In genomic region chr1:36182734-36183133, GRCh38 we compare ENCODE assay signal across 11 cellular contexts. TPM values are rescaled to one million over a fixed set of nuclear protein-coding genes. Genes with fewer than 3 reads are reported as not detected.
DNase-seq lines count a peak whose midpoint lies in the region; ATAC-seq, FAIRE-seq and TF ChIP-seq lines count a peak whose summit lies in the region.
"Had no signal": no experiment of that assay in that cellular context is flagged by ENCODE, and none has a peak within 500 bp of the region (broad histone marks: within the 10 kb centered on the region; RNA-seq: fewer than 3 reads in every experiment).

No MANE protein-coding gene starts in this region.

- peak overlapping the region; percentile 42 for H3K27ac Mint-ChIP-seq in memory B cell

- ATAC-seq in right cardiac atrium, result no peak
- ATAC-seq in Right ventricle myocardium superior (ENCODE audit: poor library complexity), result no peak
- no peak for ATAC-seq in memory B cell (ENCODE audit: low read depth)
- ATAC-seq in GM19328 (IDR thresholded peaks at IDR 0.05; ENCODE audit: unreplicated experiment), result no peak
- ATAC-seq in pancreas, result no peak
- ATAC-seq in HG02588 (IDR thresholded peaks at IDR 0.05; ENCODE audit: unreplicated experiment), result no peak

- H3K27me3 ChIP-seq in right cardiac atrium (ENCODE audit: control insufficient read depth, insufficient read depth), result no peaks in the 10 kb centered on the region
- no peaks in the 10 kb centered on the region for H3K27me3 ChIP-seq in WERI-Rb-1 (ENCODE audit: insufficient read depth, low read depth, severe bottlenecking)
- H3K27me3 ChIP-seq in pancreas, result no peaks in the 10 kb centered on the region

- H3K27ac ChIP-seq in right cardiac atrium (ENCODE audit: low read length) (peak overlapping the region; percentile 53), WERI-Rb-1 (0 out of 2 replicates have a peak overlapping the region, but pooled peaks have one; percentile 14), pancreas (no peak overlapping the region)

- H3K9me3 ChIP-seq in right cardiac atrium (ENCODE audit: control insufficient read depth, low read length), result no peaks in the 10 kb centered on the region
- H3K9me3 ChIP-seq in WERI-Rb-1 (ENCODE audit: severe bottlenecking), result no peaks in the 10 kb centered on the region
- H3K9me3 ChIP-seq in pancreas, result no peaks in the 10 kb centered on the region

- peaks cover 19% of the 10 kb centered on the region for H3K36me3 Mint-ChIP-seq in memory B cell

- no peaks in the 10 kb centered on the region for H3K9me3 Mint-ChIP-seq in memory B cell
- H3K9me3 Mint-ChIP-seq: IgD-negative memory B cell had no signal

- no peak for FAIRE-seq in pancreas (lab: Jason Lieb, UNC)

- 67% methylated on average over 2 of the region's 2 CpGs for WGBS in right cardiac atrium
- WGBS in pancreas, 2 donors, result 64 to 74% methylated on average over 2 of the region's 2 CpGs

- H3K4me1 ChIP-seq in right cardiac atrium (ENCODE audit: control insufficient read depth, insufficient read depth, low read length), result peaks cover under 1% of the 10 kb centered on the region
- no peaks in the 10 kb centered on the region for H3K4me1 ChIP-seq in pancreas

- DNase-seq in right cardiac atrium (peak in 1 of 3 donors; percentile 9), Right ventricle myocardium superior (no peak), WERI-Rb-1 (no peak), memory B cell (ENCODE audit: low spot score in 2 of 2) (no peak), pancreas (no peak)
- no peak for DNase-seq in stimulated activated CD4-positive, alpha-beta T cell treated with anti-CD3 and anti-CD28 coated beads, Interleukin-15, amount 100 ng/mL, for 24 hours
- DNase-seq: cortex of kidney, NCI-H524 had no signal

- H3K4me3 ChIP-seq in right cardiac atrium (ENCODE audit: low read length) (no peak overlapping the region), WERI-Rb-1 (ENCODE audit: low read depth, low read length) (no peak overlapping the region), pancreas (no peak overlapping the region)

- TF ChIP-seq CTCF in WERI-Rb-1 (IDR thresholded peaks at IDR 0.05; ENCODE audit: low read depth, low read length) (no peak), pancreas (IDR thresholded peaks at IDR 0.05) (no peak)

- intact Hi-C loops in right cardiac atrium (cut with DNase I) (loop anchor here in 2 of 4 donors (10.0 kb wide), 2 partner anchors 78 to 102 kb away; no protein-coding TSS in a partner anchor), Right ventricle myocardium superior (cut with DNase I) (no loop called here), pancreas (cut with DNase I) (loop anchor here in 1 of 3 donors (10.0 kb wide), 1 partner anchor 88 kb away; no protein-coding TSS in a partner anchor)

- H3K4me3 Mint-ChIP-seq in memory B cell, result no peak overlapping the region
- H3K4me3 Mint-ChIP-seq: IgD-negative memory B cell had no signal

- no peaks in the 10 kb centered on the region for H3K4me1 Mint-ChIP-seq in memory B cell

- H3K27me3 Mint-ChIP-seq in memory B cell, result no peaks in the 10 kb centered on the region
- H3K27me3 Mint-ChIP-seq: IgD-negative memory B cell had no signal

- H3K36me3 ChIP-seq in WERI-Rb-1 (peaks cover 47% of the 10 kb centered on the region), pancreas (peaks cover 0 to 3% (median 0%) of the 10 kb centered on the region in 3 donors)

RNA-seq across cellular contexts. Expression of gene MAP7D1, which starts 26.8 kb away (rescaled TPM):
- 100 to 1,000 TPM; 285 to 403 (median 374) TPM for total RNA-seq in right cardiac atrium
- 330 TPM for polyA plus RNA-seq in right cardiac atrium
- total RNA-seq in Right ventricle myocardium superior, result 390 TPM
- 10 to 100 TPM; 12.5 to 39.3 (median 15.8) TPM for total RNA-seq in pancreas
- 10 to 100 TPM; 26.4 to 36.0 TPM for polyA plus RNA-seq in pancreas

RNA-seq across cellular contexts. Expression of gene TRAPPC3, which starts 33.4 kb away (rescaled TPM):
- total RNA-seq in right cardiac atrium (10 to 100 TPM; 58.5 to 67.2 (median 64.0) TPM), Right ventricle myocardium superior (59.6 TPM), pancreas (10 to 100 TPM; 24.6 to 29.5 (median 27.0) TPM)
- polyA plus RNA-seq in right cardiac atrium (73.6 TPM), pancreas (10 to 100 TPM; 21.8 to 41.5 TPM)

RNA-seq across cellular contexts. Expression of gene THRAP3, which starts 41.5 kb away (rescaled TPM):
- total RNA-seq in right cardiac atrium, result 10 to 100 TPM; 66.3 to 85.5 (median 77.3) TPM
- 32.6 TPM for polyA plus RNA-seq in right cardiac atrium
- total RNA-seq in Right ventricle myocardium superior, result 57.6 TPM
- 10 to 100 TPM; 24.0 to 54.7 (median 34.8) TPM for total RNA-seq in pancreas
- 10 to 100 TPM; 17.0 to 27.5 TPM for polyA plus RNA-seq in pancreas

RNA-seq across cellular contexts. Expression of gene COL8A2, which starts 57.7 kb away (rescaled TPM):
- total RNA-seq in right cardiac atrium (1 to 10 TPM; 2.7 to 4.1 (median 3.3) TPM), Right ventricle myocardium superior (1.4 TPM), pancreas (1 to 10 TPM in 2 of 6 donors, under 1 TPM in 4; 0.12 to 3.3 (median 0.34) TPM)
- polyA plus RNA-seq in right cardiac atrium (2.4 TPM), pancreas (under 1 TPM; 0.31 to 0.42 TPM)
- polyA plus RNA-seq: IgD-negative memory B cell had no signal

Comparison
In these comparisons a context has a peak if more than half of its experiments do, and no peak if none do; other contexts are left out.
1. H3K27ac ChIP-seq: peak in right cardiac atrium (single experiment) and WERI-Rb-1 (single experiment); none in pancreas (0 of 4).